ENCODE assay signal across 10 cellular contexts in genomic region chr2:237223208-237223861, GRCh38.
DNase-seq lines count a peak whose midpoint lies in the region; ATAC-seq, FAIRE-seq and TF ChIP-seq lines count a peak whose summit lies in the region.
"Had no signal": no experiment of that assay in that cellular context is flagged by ENCODE, and none has a peak within 500 bp of the region (broad histone marks: within the 10 kb centered on the region; RNA-seq: fewer than 3 reads in every experiment).

No MANE protein-coding gene starts in this region.

- ATAC-seq in A549 (peak; percentile 53 to 85; a peak in 5 of 6 replicates), mucosa of descending colon (peak; percentile 12), GM18907 (IDR thresholded peaks at IDR 0.05; ENCODE audit: unreplicated experiment) (no peak), GM21528 (IDR thresholded peaks at IDR 0.05; ENCODE audit: low FRiP score, unreplicated experiment) (no peak)

- H3K4me3 ChIP-seq in A549 (no peak overlapping the region), choroid plexus epithelial cell (ENCODE audit: low read depth, low read length) (no peak overlapping the region), mucosa of descending colon (no peak overlapping the region)

- POLR2A ChIA-PET in A549 (lab: Yijun Ruan, JAX), result interaction anchor here (1.0 kb wide), 1 partner anchor 34 kb away, joined by 4 read pairs; no protein-coding TSS in a partner anchor

- no peak; a peak in 1 of 5 replicates for TF ChIP-seq EP300 in A549 (IDR thresholded peaks at IDR 0.05)

- no peak for TF ChIP-seq RAD21 in A549 (conservative IDR thresholded peaks at IDR 0.05 in 1 of 2, IDR thresholded peaks at IDR 0.05 in 1 of 2)

- no peaks in the 10 kb centered on the region for H3K36me3 ChIP-seq in mucosa of descending colon (ENCODE audit: low read depth)

- CTCF ChIA-PET in A549 (lab: Yijun Ruan, JAX), result interaction anchor here (1.0 to 1.6 kb wide), 4 partner anchors 41 to 248 kb away, joined by 3 read pairs; no protein-coding TSS in a partner anchor

- peak overlapping the region; percentile 64 to 86 for H3K27ac ChIP-seq in A549

- no peaks in the 10 kb centered on the region for H3K9me3 ChIP-seq in A549
- no peaks in the 10 kb centered on the region for H3K9me3 ChIP-seq in mucosa of descending colon

- H3K4me1 ChIP-seq in A549 (peaks cover 40% of the 10 kb centered on the region), mucosa of descending colon (ENCODE audit: low read depth) (no peaks in the 10 kb centered on the region)

- 12% methylated on average over 5 of the region's 6 CpGs for WGBS in A549 (ENCODE audit: missing lambda C conversion rate)

- intact Hi-C loops in mucosa of descending colon (cut with DNase I, micrococcal nuclease), result no loop called here

- TF ChIP-seq CTCF in A549 (IDR thresholded peaks at IDR 0.05), result no peak
- no peak for TF ChIP-seq CTCF in choroid plexus epithelial cell (conservative IDR thresholded peaks at IDR 0.05; ENCODE audit: low read depth, low read length)
- no peak for TF ChIP-seq CTCF in mucosa of descending colon (IDR thresholded peaks at IDR 0.05)

- peak; percentile 38 to 81 for DNase-seq in A549 (ENCODE audit: low read depth in 1 of 2, low spot score in 1 of 2)
- DNase-seq in HS-5 (ENCODE audit: low read depth), result peak; percentile 97
- DNase-seq in choroid plexus epithelial cell (ENCODE audit: low read depth), result peak; percentile 98
- DNase-seq in mucosa of descending colon, result no peak
- no peak for DNase-seq in amygdala (lab: John Stamatoyannopoulos, UW)
- DNase-seq in germinal center (ENCODE audit: low spot score), result no peak
- DNase-seq: CD4-positive, alpha-beta T cell; NCI-H2081 treated with DMSO at 0.1 percent for 48 hours had no signal

- peak overlapping the region; percentile 66 for H3K4me2 ChIP-seq in A549

- TF ChIP-seq POLR2A in A549 (IDR thresholded peaks at IDR 0.05; ENCODE audit: low read length), result no peak

- FAIRE-seq in A549 (lab: Jason Lieb, UNC), result peak; percentile 28

TF ChIP-seq in A549, 52 proteins besides CTCF, POLR2A, EP300 and RAD21:
- TF ChIP-seq FOSL2 (IDR thresholded peaks at IDR 0.05) (no peak), FOSL2 (CRISPR knock-in tag; IDR thresholded peaks at IDR 0.05) (peak; percentile 33), ZC3H11A (IDR thresholded peaks at IDR 0.05) (no peak), GATA3 (IDR thresholded peaks at IDR 0.05; ENCODE audit: borderline replicate concordance) (peak; percentile 19; the same call in 1 of the 2 replicates), POLR2AphosphoS2 (conservative IDR thresholded peaks at IDR 0.05; ENCODE audit: low read length) (no peak), SMC3 (IDR thresholded peaks at IDR 0.05) (0 out of 3 replicates have a peak, but pooled peaks have one; percentile 15), CBX2 (IDR thresholded peaks at IDR 0.05; ENCODE audit: borderline replicate concordance, low read depth) (no peak), EHF (CRISPR knock-in tag; IDR thresholded peaks at IDR 0.05) (no peak), JUN (IDR thresholded peaks at IDR 0.05) (peak in 1 of 2 experiments; percentile 30; a peak in 1 of 5 replicates), CEBPB (IDR thresholded peaks at IDR 0.05) (0 out of 4 replicates have a peak, but pooled peaks of 1 of the 2 experiments have one; percentile 23), RCOR1 (IDR thresholded peaks at IDR 0.05; ENCODE audit: low read depth, low read length) (no peak)
- TF ChIP-seq, protein P1, sequence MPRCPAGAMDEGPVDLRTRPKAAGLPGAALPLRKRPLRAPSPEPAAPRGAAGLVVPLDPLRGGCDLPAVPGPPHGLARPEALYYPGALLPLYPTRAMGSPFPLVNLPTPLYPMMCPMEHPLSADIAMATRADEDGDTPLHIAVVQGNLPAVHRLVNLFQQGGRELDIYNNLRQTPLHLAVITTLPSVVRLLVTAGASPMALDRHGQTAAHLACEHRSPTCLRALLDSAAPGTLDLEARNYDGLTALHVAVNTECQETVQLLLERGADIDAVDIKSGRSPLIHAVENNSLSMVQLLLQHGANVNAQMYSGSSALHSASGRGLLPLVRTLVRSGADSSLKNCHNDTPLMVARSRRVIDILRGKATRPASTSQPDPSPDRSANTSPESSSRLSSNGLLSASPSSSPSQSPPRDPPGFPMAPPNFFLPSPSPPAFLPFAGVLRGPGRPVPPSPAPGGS (IDR thresholded peaks at IDR 0.05), result no peak
TF ChIP-seq in A549: peak in this region for 5.

Comparison
In these comparisons a context has a peak if more than half of its experiments do, and no peak if none do; other contexts are left out.
1. ATAC-seq: peak in A549 (2 of 2) and mucosa of descending colon (single experiment); none in GM18907 (single experiment) and GM21528 (single experiment).
2. DNase-seq: peak in A549 (2 of 2), HS-5 (single experiment) and choroid plexus epithelial cell (single experiment); none in mucosa of descending colon (0 of 3), amygdala (0 of 56) and germinal center (single experiment).